Comparison of ENCODE assay signal across 18 cellular contexts in the genomic region with DNA sequence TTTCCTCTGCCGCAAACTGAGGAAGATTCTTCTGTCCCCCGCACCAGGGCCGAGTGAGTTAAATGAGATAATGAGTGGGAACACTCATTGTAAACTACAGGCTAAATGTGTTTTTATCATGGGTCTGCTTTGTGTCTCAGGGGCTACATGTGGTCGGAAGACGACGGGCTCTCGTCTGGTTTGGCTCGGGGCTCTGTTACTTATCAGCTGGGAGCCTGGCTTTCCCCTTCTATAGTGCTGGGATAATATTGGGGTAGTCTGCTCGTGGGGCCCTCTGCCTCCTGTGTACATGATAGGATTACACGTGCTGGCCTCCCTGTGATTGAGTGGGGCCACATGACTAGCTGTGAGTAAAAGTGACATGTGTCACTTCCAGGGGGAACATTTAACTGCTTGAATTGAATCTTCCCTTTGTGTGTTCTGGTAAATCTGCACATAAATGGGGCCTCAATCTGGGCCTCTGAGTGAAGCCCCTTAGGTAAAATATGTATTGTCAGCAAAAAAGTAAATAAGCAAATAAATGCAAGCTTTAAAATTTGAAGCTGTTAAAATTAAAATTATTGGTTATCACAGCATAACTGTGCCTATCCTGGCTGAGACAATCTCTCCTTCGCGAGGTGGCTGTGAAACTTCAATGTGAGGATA.
A peak's percentile ranks its signal among the peaks of the same experiment; 100 is the strongest.
DNase-seq lines count a peak whose midpoint lies in the region; ATAC-seq and TF ChIP-seq lines count a peak whose summit lies in the region.
"Had no signal": no experiment of that assay in that cellular context is flagged by ENCODE, and none has a peak within 500 bp of the region (broad histone marks: within the 10 kb centered on the region; RNA-seq: fewer than 3 reads in every experiment).

No MANE protein-coding gene starts in this region.

- H2AFZ ChIP-seq in mesenchymal stem cell (ENCODE audit: low read depth, low read length) = no peak overlapping the region

- no peak overlapping the region for H3K18ac ChIP-seq in mesenchymal stem cell (ENCODE audit: low read depth in 1 of 2, low read length in 2 of 2)

- H3K9me3 ChIP-seq in cardiac muscle cell (ENCODE audit: low read depth) (no peaks in the 10 kb centered on the region), left ventricle myocardium inferior (replicated peaks) (peaks cover 5% of the 10 kb centered on the region), mesenchymal stem cell (ENCODE audit: control insufficient read depth, low read length) (no peaks in the 10 kb centered on the region)
- H3K9me3 ChIP-seq: gastrocnemius medialis, uterus had no signal

- no peak for TF ChIP-seq CTCF in cardiac muscle cell (IDR thresholded peaks at IDR 0.05; ENCODE audit: low read depth, low read length)
- no peak for TF ChIP-seq CTCF in left ventricle myocardium inferior (IDR thresholded peaks at IDR 0.05; ENCODE audit: borderline replicate concordance)

- H3K4me1 ChIP-seq in cardiac muscle cell (ENCODE audit: low read depth) (peaks cover 18% of the 10 kb centered on the region), left ventricle myocardium inferior (peaks cover 15% of the 10 kb centered on the region), mesenchymal stem cell (ENCODE audit: control insufficient read depth, insufficient read depth, low read depth, low read length) (no peaks in the 10 kb centered on the region)
- H3K4me1 ChIP-seq: gastrocnemius medialis, uterus had no signal

- DNase-seq in cardiac muscle cell (ENCODE audit: low read depth in 1 of 2, low spot score in 1 of 2) = peak in 1 of 2 donors; percentile 77
- no peak for DNase-seq in left ventricle myocardium inferior
- peak; percentile 26 for DNase-seq in ecto neural progenitor cell (ENCODE audit: low spot score)
- peak; percentile 41 for DNase-seq in mesenchymal stem cell
- DNase-seq in ureter (ENCODE audit: low spot score) = peak; percentile 32
- DNase-seq in retina = no peak
- no peak for DNase-seq in NCI-H345 treated with DMSO at 0.1 percent for 48 hours (lab: John Stamatoyannopoulos, UW; ENCODE audit: unreplicated experiment)
- DNase-seq: activated CD4-positive, alpha-beta T cell treated with anti-CD3 and anti-CD28 coated beads for 36 hours; COR-L47; dermis blood vessel endothelial cell; gastrocnemius medialis; HFFc6; mammary epithelial cell; NCI-H1436 treated with DMSO at 0.1 percent for 48 hours; NCI-H446; SHP77 treated with DMSO at 0.1 percent for 48 hours had no signal

- no peak overlapping the region for H4K91ac ChIP-seq in mesenchymal stem cell (ENCODE audit: low read length)

- intact Hi-C loops in left ventricle myocardium inferior (cut with micrococcal nuclease) = no loop called here

- no peak overlapping the region for H3K14ac ChIP-seq in mesenchymal stem cell (ENCODE audit: low read length in 2 of 2)

- WGBS in mesenchymal stem cell = 20% methylated on average over 12 of the region's 12 CpGs

- no peak overlapping the region for H4K8ac ChIP-seq in mesenchymal stem cell (ENCODE audit: low read length)

- no peak overlapping the region for H2BK15ac ChIP-seq in mesenchymal stem cell (ENCODE audit: low read depth, poor library complexity, severe bottlenecking)

- ATAC-seq in GM18873 (IDR thresholded peaks at IDR 0.05; ENCODE audit: low FRiP score, unreplicated experiment) = no peak
- ATAC-seq: activated CD4-positive, alpha-beta T cell treated with anti-CD3 and anti-CD28 coated beads for 36 hours; gastrocnemius medialis had no signal

- peak overlapping the region; percentile 81 for H3K27ac ChIP-seq in cardiac muscle cell
- H3K27ac ChIP-seq in left ventricle myocardium inferior (replicated peaks) = no peak overlapping the region
- no peak overlapping the region for H3K27ac ChIP-seq in mesenchymal stem cell (ENCODE audit: low read length, poor library complexity, severe bottlenecking)
- H3K27ac ChIP-seq: gastrocnemius medialis, uterus had no signal

- H3K36me3 ChIP-seq in cardiac muscle cell (no peaks in the 10 kb centered on the region), left ventricle myocardium inferior (no peaks in the 10 kb centered on the region), mesenchymal stem cell (ENCODE audit: control insufficient read depth in 1 of 2, insufficient read depth in 2 of 2, low read depth in 1 of 2, low read length in 2 of 2) (no peaks in the 10 kb centered on the region)
- H3K36me3 ChIP-seq: gastrocnemius medialis, uterus had no signal

- no peak overlapping the region for H2BK120ac ChIP-seq in mesenchymal stem cell (ENCODE audit: low read depth, low read length)

- H3K27me3 ChIP-seq in cardiac muscle cell (no peaks in the 10 kb centered on the region), left ventricle myocardium inferior (ENCODE audit: low read depth) (no peaks in the 10 kb centered on the region), mesenchymal stem cell (ENCODE audit: control insufficient read depth in 1 of 2, insufficient read depth in 1 of 2, low read length in 2 of 2) (peaks cover 36 to 58% of the 10 kb centered on the region in 2 experiments)
- H3K27me3 ChIP-seq: gastrocnemius medialis, uterus had no signal

- H3K9ac ChIP-seq in mesenchymal stem cell (ENCODE audit: low read length) = no peak overlapping the region

- H3K23ac ChIP-seq in mesenchymal stem cell (ENCODE audit: low read length in 2 of 2) = no peak overlapping the region

- no peak overlapping the region for H2BK5ac ChIP-seq in mesenchymal stem cell (ENCODE audit: low read depth, low read length, poor library complexity, severe bottlenecking)

- H3K79me1 ChIP-seq in mesenchymal stem cell (replicated peaks; ENCODE audit: low read length, poor library complexity, severe bottlenecking) = no peaks in the 10 kb centered on the region

- H3K4me2 ChIP-seq in mesenchymal stem cell (ENCODE audit: low read length, poor library complexity, severe bottlenecking) = no peak overlapping the region

- no peak overlapping the region for H3K4ac ChIP-seq in mesenchymal stem cell (ENCODE audit: low read depth in 1 of 2, low read length in 2 of 2)

- H2AK5ac ChIP-seq in mesenchymal stem cell (ENCODE audit: low read length, severe bottlenecking) = no peak overlapping the region

- no peak overlapping the region for H2BK12ac ChIP-seq in mesenchymal stem cell (ENCODE audit: low read length in 2 of 2)

- H3K4me3 ChIP-seq in cardiac muscle cell (no peak overlapping the region), left ventricle myocardium inferior (no peak overlapping the region), mesenchymal stem cell (ENCODE audit: insufficient read depth in 1 of 2, low read depth in 1 of 2, low read length in 2 of 2) (no peak overlapping the region)
- H3K4me3 ChIP-seq: gastrocnemius medialis, uterus had no signal

Comparison
In these comparisons a context has a peak if more than half of its experiments do, and no peak if none do; other contexts are left out.
1. DNase-seq: peak in ecto neural progenitor cell (single experiment), mesenchymal stem cell (single experiment) and ureter (single experiment); none in left ventricle myocardium inferior (single experiment), retina (single experiment) and NCI-H345 treated with DMSO at 0.1 percent for 48 hours (single experiment).